17 cellular contexts compared by ENCODE assay signal in the genomic region with DNA sequence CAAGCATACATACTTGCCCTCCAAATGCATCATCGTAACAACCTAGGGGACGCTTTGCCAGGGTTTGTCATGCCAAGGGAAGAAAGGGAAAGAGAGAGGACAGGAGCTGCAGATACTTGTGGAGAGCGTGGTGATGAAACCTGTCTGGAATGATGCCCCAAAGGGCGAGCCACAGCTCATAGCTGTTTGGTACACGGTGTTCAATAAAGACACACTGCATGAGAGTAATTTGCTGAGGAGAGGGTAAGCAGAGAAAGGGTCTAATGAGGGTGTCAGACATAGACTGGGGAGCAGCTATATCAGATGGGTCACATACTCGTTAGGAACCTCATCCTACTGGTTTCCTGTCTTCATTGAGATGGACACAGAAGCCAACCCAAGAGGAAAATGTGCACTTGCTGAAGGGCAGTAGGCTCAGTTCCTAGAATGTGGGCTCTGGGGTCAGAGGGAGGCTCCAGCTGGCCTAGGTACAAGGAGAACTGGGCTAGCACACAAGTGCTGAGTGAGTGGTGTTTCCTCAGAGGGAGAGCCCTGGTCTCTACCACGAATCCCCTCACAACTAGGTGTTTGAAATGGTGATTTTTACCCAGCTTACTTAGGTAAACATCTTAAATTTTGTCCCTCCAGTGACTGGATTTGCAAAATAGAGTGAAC. TPM values are rescaled to one million over a fixed set of nuclear protein-coding genes. Genes with fewer than 3 reads are reported as not detected.
DNase-seq lines count a peak whose midpoint lies in the region; ATAC-seq and TF ChIP-seq lines count a peak whose summit lies in the region.
"Had no signal": no experiment of that assay in that cellular context is flagged by ENCODE, and none has a peak within 500 bp of the region (broad histone marks: within the 10 kb centered on the region; RNA-seq: fewer than 3 reads in every experiment).

No MANE protein-coding gene starts in this region.

- DNase-seq in RWPE1 (ENCODE audit: low spot score) = peak; percentile 25
- DNase-seq in epithelial cell of prostate (ENCODE audit: low read depth, low spot score) = no peak
- DNase-seq in left lobe of liver (ENCODE audit: low spot score) = peak; percentile 83
- DNase-seq in HuH-7 (ENCODE audit: low spot score) = no peak
- DNase-seq: activated CD4-positive, alpha-beta T cell treated with anti-CD3 and anti-CD28 coated beads, Interleukin-2, amount 10 ng/mL, durations not matched to agents 7 days and 5 days; activated naive CD8-positive, alpha-beta T cell treated with anti-CD3 and anti-CD28 coated beads for 36 hours; CD8-positive, alpha-beta T cell; DMS53; hypothalamus; islet precursor cell; NCI-H69; substantia nigra; T-helper 1 cell had no signal

- no peaks in the 10 kb centered on the region for H3K27me3 ChIP-seq in skeletal muscle tissue (ENCODE audit: control insufficient read depth in 3 of 3, insufficient read depth in 3 of 3, low read length in 3 of 3)

- peak; percentile 11 for ATAC-seq in left lobe of liver
- ATAC-seq in activated CD4-positive, CD25-positive, alpha-beta regulatory T cell treated with anti-CD3 and anti-CD28 coated beads, Interleukin-2, amount 50 U/mL, for 24 hours = no peak
- no peak for ATAC-seq in HG03039 (IDR thresholded peaks at IDR 0.05; ENCODE audit: unreplicated experiment)
- ATAC-seq: activated T-helper 17 cell treated with anti-CD3 and anti-CD28 coated beads, Interleukin-2, amount 50 U/mL, for 72 hours; CD8-positive, alpha-beta T cell had no signal

- TF ChIP-seq CTCF in RWPE1 (conservative IDR thresholded peaks at IDR 0.05; ENCODE audit: low read depth) = no peak

- H3K27ac ChIP-seq in RWPE1 (peak overlapping the region; percentile 83), epithelial cell of prostate (peak overlapping the region; percentile 48), skeletal muscle tissue (ENCODE audit: low read depth, low read length) (peak overlapping the region; percentile 94)

- H3K36me3 ChIP-seq in skeletal muscle tissue (ENCODE audit: control insufficient read depth in 3 of 3, insufficient read depth in 3 of 3, low read length in 3 of 3) = no peaks in the 10 kb centered on the region

- H3K4me3 ChIP-seq in skeletal muscle tissue (ENCODE audit: low read length in 3 of 3) = peak overlapping the region in 2 of 3 donors; percentile 9 to 35

- POLR2A ChIA-PET in RWPE1 (lab: Yijun Ruan, JAX; ENCODE audit: low non-redundant PET) = no interaction called here

- peaks cover 29 to 38% (median 32%) of the 10 kb centered on the region in 3 donors for H3K4me1 ChIP-seq in skeletal muscle tissue (ENCODE audit: control insufficient read depth in 3 of 3, insufficient read depth in 3 of 3, low read length in 3 of 3)

- H3K9me3 ChIP-seq in skeletal muscle tissue (ENCODE audit: control insufficient read depth in 3 of 3, low read length in 3 of 3) = no peaks in the 10 kb centered on the region

- peak overlapping the region; percentile 13 to 42 (median 34) for H3K9ac ChIP-seq in skeletal muscle tissue (ENCODE audit: low read depth in 1 of 3, low read length in 3 of 3)

- CTCF ChIA-PET in RWPE1 (lab: Yijun Ruan, JAX) = interaction anchor here (0.7 kb wide), 2 partner anchors 16 to 209 kb away, joined by 3 to 7 read pairs; no protein-coding TSS in a partner anchor

RNA-seq across cellular contexts. Expression of gene FOXO3, which starts 5.2 kb away (rescaled TPM):
- total RNA-seq in left lobe of liver (22.6 TPM), skeletal muscle tissue (30.8 TPM)

Comparison
In these comparisons a context has a peak if more than half of its experiments do, and no peak if none do; other contexts are left out.
1. DNase-seq: peak in RWPE1 (single experiment) and left lobe of liver (single experiment); none in epithelial cell of prostate (single experiment) and HuH-7 (single experiment).
2. Peak in every context shown above with its lines, with median percentiles within 50 percentile points of each other: H3K27ac ChIP-seq.